In the genomic region with DNA sequence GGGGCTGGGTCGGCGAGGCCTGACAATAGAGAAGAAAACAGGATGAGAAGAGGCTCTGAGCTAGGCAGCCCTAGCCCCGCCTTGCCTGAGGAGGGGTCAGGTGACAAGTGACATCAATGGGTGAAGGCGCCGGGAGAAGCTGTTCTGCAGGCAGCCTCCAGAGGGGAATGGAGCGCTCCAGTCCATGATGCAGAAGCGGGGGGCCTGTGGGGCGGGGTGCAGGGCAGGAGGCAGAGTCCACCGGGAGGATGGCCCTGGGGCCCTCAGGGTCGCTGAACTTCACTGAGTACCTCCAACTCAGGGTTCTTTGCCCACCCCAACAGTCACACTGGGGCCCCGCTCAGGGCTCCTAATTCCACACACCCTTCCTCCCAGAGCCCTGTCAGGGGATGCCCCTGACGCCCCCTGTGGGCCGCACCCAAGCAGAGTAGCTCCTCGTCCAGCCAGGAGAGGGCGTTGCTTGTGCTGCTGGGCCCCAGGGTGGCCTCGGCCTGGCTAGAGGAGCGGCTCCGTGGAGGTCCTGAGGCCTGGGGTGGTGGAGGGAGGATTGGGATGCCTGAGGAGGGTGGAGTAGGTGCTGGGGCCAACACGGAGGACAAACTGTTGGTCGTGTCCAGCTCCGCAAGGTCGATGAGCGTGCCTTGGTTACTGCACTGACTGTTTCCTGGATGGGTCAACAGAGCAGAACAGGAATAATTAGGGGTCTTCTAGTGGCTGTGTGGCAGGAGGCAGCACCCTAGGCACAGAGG, we compare ENCODE assay signal across 1 cellular context.
TF ChIP-seq lines count a peak whose summit lies in the region.

No MANE protein-coding gene starts in this region.

TF ChIP-seq in HepG2, 621 proteins besides CTCF, POLR2A, EP300 and RAD21 (continued from another document and continues in another):
- TF ChIP-seq, protein P1, sequence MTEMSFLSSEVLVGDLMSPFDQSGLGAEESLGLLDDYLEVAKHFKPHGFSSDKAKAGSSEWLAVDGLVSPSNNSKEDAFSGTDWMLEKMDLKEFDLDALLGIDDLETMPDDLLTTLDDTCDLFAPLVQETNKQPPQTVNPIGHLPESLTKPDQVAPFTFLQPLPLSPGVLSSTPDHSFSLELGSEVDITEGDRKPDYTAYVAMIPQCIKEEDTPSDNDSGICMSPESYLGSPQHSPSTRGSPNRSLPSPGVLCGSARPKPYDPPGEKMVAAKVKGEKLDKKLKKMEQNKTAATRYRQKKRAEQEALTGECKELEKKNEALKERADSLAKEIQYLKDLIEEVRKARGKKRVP (CRISPR knock-in tag; IDR thresholded peaks at IDR 0.05) = no peak
- TF ChIP-seq MBD4 (IDR thresholded peaks at IDR 0.05; ENCODE audit: borderline replicate concordance, low read length) (no peak), MAF1 (CRISPR knock-in tag; IDR thresholded peaks at IDR 0.05; ENCODE audit: borderline replicate concordance) (no peak), MATR3 (CRISPR knock-in tag; IDR thresholded peaks at IDR 0.05) (no peak), ZFP1 (CRISPR knock-in tag; IDR thresholded peaks at IDR 0.05) (no peak), EED (CRISPR knock-in tag; IDR thresholded peaks at IDR 0.05) (no peak), ZNF530 (CRISPR knock-in tag; IDR thresholded peaks at IDR 0.05; ENCODE audit: low read depth) (no peak), U2AF1 (optimal IDR thresholded peaks at IDR 0.05; ENCODE audit: low read depth, low read length) (no peak), ZNF33A (CRISPR knock-in tag; IDR thresholded peaks at IDR 0.05; ENCODE audit: borderline replicate concordance) (no peak), ZNF326 (CRISPR knock-in tag; IDR thresholded peaks at IDR 0.05; ENCODE audit: borderline replicate concordance) (no peak), ZFP62 (CRISPR knock-in tag; IDR thresholded peaks at IDR 0.05) (no peak), RBM22 (optimal IDR thresholded peaks at IDR 0.05; ENCODE audit: low read length) (peak; percentile 56), TBX3 (IDR thresholded peaks at IDR 0.05; ENCODE audit: borderline replicate concordance) (no peak), FLYWCH1 (CRISPR knock-in tag; IDR thresholded peaks at IDR 0.05) (no peak), RFXANK (CRISPR knock-in tag; IDR thresholded peaks at IDR 0.05) (no peak), ZNF749 (CRISPR knock-in tag; IDR thresholded peaks at IDR 0.05; ENCODE audit: borderline replicate concordance) (no peak), SRF (IDR thresholded peaks at IDR 0.05; ENCODE audit: low read depth, low read length) (no peak), ZNF768 (CRISPR knock-in tag; IDR thresholded peaks at IDR 0.05) (0 out of 2 replicates have a peak, but pooled peaks have one; percentile 29), NFKBIZ (CRISPR knock-in tag; IDR thresholded peaks at IDR 0.05) (no peak), ZNF460 (CRISPR knock-in tag; IDR thresholded peaks at IDR 0.05; ENCODE audit: borderline replicate concordance) (no peak), ARNTL (CRISPR knock-in tag; IDR thresholded peaks at IDR 0.05) (no peak), ZNF839 (CRISPR knock-in tag; IDR thresholded peaks at IDR 0.05; ENCODE audit: borderline replicate concordance) (no peak), TCF7 (IDR thresholded peaks at IDR 0.05; ENCODE audit: low read depth) (no peak), ZNF138 (CRISPR knock-in tag; IDR thresholded peaks at IDR 0.05; ENCODE audit: low read depth) (no peak), SP2 (CRISPR knock-in tag; IDR thresholded peaks at IDR 0.05) (no peak), MTA1 (CRISPR knock-in tag; IDR thresholded peaks at IDR 0.05; ENCODE audit: borderline replicate concordance) (0 out of 2 replicates have a peak, but pooled peaks have one; percentile 47)
- TF ChIP-seq, protein P2, sequence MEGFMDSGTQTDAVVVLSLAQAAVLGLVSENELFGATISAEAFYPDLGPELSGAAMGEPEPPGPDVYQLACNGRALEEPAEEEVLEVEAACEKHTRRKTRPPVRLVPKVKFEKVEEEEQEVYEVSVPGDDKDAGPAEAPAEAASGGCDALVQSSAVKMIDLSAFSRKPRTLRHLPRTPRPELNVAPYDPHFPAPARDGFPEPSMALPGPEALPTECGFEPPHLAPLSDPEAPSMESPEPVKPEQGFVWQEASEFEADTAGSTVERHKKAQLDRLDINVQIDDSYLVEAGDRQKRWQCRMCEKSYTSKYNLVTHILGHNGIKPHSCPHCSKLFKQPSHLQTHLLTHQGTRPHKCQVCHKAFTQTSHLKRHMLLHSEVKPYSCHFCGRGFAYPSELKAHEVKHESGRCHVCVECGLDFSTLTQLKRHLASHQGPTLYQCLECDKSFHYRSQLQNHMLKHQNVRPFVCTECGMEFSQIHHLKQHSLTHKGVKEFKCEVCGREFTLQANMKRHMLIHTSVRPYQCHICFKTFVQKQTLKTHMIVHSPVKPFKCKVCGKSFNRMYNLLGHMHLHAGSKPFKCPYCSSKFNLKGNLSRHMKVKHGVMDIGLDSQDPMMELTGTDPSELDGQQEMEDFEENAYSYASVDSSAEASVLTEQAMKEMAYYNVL (CRISPR knock-in tag; IDR thresholded peaks at IDR 0.05; ENCODE audit: borderline replicate concordance) = no peak
- TF ChIP-seq, protein P3, sequence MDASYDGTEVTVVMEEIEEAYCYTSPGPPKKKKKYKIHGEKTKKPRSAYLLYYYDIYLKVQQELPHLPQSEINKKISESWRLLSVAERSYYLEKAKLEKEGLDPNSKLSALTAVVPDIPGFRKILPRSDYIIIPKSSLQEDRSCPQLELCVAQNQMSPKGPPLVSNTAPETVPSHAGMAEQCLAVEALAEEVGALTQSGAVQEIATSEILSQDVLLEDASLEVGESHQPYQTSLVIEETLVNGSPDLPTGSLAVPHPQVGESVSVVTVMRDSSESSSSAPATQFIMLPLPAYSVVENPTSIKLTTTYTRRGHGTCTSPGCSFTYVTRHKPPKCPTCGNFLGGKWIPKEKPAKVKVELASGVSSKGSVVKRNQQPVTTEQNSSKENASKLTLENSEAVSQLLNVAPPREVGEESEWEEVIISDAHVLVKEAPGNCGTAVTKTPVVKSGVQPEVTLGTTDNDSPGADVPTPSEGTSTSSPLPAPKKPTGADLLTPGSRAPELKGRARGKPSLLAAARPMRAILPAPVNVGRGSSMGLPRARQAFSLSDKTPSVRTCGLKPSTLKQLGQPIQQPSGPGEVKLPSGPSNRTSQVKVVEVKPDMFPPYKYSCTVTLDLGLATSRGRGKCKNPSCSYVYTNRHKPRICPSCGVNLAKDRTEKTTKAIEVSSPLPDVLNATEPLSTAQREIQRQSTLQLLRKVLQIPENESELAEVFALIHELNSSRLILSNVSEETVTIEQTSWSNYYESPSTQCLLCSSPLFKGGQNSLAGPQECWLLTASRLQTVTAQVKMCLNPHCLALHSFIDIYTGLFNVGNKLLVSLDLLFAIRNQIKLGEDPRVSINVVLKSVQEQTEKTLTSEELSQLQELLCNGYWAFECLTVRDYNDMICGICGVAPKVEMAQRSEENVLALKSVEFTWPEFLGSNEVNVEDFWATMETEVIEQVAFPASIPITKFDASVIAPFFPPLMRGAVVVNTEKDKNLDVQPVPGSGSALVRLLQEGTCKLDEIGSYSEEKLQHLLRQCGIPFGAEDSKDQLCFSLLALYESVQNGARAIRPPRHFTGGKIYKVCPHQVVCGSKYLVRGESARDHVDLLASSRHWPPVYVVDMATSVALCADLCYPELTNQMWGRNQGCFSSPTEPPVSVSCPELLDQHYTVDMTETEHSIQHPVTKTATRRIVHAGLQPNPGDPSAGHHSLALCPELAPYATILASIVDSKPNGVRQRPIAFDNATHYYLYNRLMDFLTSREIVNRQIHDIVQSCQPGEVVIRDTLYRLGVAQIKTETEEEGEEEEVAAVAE (CRISPR knock-in tag; IDR thresholded peaks at IDR 0.05; ENCODE audit: borderline replicate concordance) = no peak
- TF ChIP-seq, protein P4, sequence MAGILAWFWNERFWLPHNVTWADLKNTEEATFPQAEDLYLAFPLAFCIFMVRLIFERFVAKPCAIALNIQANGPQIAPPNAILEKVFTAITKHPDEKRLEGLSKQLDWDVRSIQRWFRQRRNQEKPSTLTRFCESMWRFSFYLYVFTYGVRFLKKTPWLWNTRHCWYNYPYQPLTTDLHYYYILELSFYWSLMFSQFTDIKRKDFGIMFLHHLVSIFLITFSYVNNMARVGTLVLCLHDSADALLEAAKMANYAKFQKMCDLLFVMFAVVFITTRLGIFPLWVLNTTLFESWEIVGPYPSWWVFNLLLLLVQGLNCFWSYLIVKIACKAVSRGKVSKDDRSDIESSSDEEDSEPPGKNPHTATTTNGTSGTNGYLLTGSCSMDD (CRISPR knock-in tag; IDR thresholded peaks at IDR 0.05) = no peak
- TF ChIP-seq, protein P5, sequence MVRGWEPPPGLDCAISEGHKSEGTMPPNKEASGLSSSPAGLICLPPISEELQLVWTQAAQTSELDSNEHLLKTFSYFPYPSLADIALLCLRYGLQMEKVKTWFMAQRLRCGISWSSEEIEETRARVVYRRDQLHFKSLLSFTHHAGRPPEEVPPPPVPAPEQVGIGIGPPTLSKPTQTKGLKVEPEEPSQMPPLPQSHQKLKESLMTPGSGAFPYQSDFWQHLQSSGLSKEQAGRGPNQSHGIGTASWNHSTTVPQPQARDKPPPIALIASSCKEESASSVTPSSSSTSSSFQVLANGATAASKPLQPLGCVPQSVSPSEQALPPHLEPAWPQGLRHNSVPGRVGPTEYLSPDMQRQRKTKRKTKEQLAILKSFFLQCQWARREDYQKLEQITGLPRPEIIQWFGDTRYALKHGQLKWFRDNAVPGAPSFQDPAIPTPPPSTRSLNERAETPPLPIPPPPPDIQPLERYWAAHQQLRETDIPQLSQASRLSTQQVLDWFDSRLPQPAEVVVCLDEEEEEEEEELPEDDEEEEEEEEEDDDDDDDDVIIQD (CRISPR knock-in tag; IDR thresholded peaks at IDR 0.05; ENCODE audit: low read depth) = no peak
- TF ChIP-seq, protein P6, sequence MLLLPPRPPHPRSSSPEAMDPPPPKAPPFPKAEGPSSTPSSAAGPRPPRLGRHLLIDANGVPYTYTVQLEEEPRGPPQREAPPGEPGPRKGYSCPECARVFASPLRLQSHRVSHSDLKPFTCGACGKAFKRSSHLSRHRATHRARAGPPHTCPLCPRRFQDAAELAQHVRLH (CRISPR knock-in tag; IDR thresholded peaks at IDR 0.05; ENCODE audit: borderline replicate concordance, low read depth) = peak; percentile 39; the same call in 1 of the 2 replicates
- TF ChIP-seq, protein P7, sequence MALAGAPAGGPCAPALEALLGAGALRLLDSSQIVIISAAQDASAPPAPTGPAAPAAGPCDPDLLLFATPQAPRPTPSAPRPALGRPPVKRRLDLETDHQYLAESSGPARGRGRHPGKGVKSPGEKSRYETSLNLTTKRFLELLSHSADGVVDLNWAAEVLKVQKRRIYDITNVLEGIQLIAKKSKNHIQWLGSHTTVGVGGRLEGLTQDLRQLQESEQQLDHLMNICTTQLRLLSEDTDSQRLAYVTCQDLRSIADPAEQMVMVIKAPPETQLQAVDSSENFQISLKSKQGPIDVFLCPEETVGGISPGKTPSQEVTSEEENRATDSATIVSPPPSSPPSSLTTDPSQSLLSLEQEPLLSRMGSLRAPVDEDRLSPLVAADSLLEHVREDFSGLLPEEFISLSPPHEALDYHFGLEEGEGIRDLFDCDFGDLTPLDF (CRISPR knock-in tag; IDR thresholded peaks at IDR 0.05) = no peak
- TF ChIP-seq, protein P8, sequence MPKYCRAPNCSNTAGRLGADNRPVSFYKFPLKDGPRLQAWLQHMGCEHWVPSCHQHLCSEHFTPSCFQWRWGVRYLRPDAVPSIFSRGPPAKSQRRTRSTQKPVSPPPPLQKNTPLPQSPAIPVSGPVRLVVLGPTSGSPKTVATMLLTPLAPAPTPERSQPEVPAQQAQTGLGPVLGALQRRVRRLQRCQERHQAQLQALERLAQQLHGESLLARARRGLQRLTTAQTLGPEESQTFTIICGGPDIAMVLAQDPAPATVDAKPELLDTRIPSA (CRISPR knock-in tag; IDR thresholded peaks at IDR 0.05; ENCODE audit: borderline replicate concordance) = no peak
- TF ChIP-seq, protein P9, sequence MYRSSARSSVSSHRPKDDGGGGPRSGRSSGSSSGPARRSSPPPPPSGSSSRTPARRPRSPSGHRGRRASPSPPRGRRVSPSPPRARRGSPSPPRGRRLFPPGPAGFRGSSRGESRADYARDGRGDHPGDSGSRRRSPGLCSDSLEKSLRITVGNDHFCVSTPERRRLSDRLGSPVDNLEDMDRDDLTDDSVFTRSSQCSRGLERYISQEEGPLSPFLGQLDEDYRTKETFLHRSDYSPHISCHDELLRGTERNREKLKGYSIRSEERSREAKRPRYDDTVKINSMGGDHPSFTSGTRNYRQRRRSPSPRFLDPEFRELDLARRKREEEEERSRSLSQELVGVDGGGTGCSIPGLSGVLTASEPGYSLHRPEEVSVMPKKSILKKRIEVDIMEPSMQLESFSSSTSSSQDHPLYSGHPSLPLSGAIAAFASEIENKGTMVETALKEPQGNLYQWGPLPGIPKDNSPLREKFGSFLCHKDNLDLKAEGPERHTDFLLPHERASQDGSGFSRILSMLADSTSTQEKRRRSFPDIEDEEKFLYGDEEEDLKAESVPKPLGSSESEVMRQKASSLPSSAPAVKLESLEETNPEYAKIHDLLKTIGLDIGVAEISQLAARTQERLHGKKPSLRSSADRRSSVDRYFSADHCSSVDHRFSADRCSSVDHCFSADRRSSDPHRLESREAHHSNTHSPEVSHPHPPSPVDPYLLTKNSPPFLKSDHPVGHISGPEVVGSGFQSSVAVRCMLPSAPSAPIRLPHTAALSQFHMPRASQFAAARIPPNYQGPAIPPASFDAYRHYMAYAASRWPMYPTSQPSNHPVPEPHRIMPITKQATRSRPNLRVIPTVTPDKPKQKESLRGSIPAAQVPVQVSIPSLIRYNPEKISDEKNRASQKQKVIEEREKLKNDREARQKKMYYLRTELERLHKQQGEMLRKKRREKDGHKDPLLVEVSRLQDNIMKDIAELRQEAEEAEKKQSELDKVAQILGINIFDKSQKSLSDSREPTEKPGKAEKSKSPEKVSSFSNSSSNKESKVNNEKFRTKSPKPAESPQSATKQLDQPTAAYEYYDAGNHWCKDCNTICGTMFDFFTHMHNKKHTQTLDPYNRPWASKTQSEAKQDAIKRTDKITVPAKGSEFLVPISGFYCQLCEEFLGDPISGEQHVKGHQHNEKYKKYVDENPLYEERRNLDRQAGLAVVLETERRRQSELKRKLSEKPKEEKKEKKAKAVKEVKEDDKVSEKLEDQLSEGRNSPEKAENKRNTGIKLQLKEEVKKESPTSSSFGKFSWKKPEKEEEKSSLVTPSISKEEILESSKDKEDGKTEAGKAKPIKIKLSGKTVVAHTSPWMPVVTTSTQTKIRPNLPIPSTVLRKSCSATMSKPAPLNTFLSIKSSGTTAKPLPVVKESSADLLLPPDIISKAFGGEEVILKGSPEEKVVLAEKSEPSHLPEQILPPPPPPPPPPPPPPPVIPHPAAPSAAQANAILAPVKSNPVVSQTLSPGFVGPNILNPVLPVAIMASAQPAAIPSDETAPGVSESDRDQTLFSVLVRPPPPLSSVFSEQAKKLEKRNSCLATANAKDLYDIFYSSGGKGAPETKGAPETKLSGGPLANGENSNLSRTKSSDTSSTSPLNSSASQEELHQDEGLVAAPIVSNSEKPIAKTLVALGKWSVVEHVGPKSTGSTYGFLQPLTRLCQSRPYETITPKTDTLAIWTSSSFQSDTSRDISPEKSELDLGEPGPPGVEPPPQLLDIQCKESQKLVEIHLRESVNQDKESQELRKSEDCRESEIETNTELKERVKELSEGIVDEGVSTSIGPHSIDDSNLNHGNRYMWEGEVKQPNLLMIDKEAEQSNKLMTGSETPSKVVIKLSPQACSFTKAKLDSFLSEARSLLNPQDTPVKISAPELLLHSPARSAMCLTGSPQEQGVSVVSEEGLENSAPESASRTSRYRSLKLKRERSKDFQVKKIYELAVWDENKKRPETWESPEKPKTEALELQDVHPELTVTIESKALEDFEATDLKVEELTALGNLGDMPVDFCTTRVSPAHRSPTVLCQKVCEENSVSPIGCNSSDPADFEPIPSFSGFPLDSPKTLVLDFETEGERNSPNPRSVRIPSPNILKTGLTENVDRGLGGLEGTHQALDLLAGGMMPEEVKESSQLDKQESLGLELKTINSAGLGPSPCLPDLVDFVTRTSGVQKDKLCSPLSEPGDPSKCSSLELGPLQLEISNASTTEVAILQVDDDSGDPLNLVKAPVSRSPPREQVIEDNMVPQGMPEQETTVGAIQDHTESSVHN (CRISPR knock-in tag; IDR thresholded peaks at IDR 0.05) = no peak
